25 cellular contexts compared by ENCODE assay signal in the genomic region with DNA sequence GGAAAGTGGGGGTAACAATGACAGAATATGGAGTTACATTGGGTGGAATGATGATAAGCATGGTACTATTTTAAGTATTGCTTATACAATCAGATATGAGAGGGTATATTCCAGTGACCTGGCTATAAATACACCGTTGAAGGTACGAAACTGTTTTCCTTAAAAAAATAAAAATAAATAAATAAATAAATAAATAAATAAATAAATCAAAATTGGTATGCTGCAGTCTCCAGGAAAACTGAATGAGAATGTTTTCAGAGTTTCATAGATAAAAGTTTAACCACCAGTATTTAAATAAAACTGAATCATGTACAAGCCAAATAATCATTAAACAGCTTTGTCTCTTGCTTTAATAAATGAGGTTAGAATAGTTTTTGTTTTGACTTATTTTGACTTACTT.
DNase-seq lines count a peak whose midpoint lies in the region; ATAC-seq, FAIRE-seq and TF ChIP-seq lines count a peak whose summit lies in the region.
"Had no signal": no experiment of that assay in that cellular context is flagged by ENCODE, and none has a peak within 500 bp of the region (broad histone marks: within the 10 kb centered on the region; RNA-seq: fewer than 3 reads in every experiment).

No MANE protein-coding gene starts in this region.

- CTCF ChIA-PET in A549 (lab: Yijun Ruan, JAX): no interaction called here
- CTCF ChIA-PET in HEK293 (lab: Yijun Ruan, JAX): interaction anchor here (0.6 kb wide), 1 partner anchor 1246 kb away, joined by 3 read pairs; no protein-coding TSS in a partner anchor
- CTCF ChIA-PET in WTC11 (lab: Charles Lee): no interaction called here

- peaks cover 0 to 3% of the 10 kb centered on the region in 2 experiments; a peak in 1 of 3 replicates for H3K36me3 ChIP-seq in HEK293 (ENCODE audit: control insufficient read depth in 2 of 2, insufficient read depth in 1 of 2, low read length in 2 of 2)
- H3K36me3 ChIP-seq: BE2C had no signal

- H3K36me3 Mint-ChIP-seq in WTC11: peaks cover 45% of the 10 kb centered on the region

- H3K4me3 ChIP-seq in A549 (no peak overlapping the region), HEK293 (ENCODE audit: low read depth, low read length) (no peak overlapping the region)
- H3K4me3 ChIP-seq: BLaER1 treated with 17β-estradiol and CSF1 and Interleukin-3, amounts not matched to agents 10 nM and 100 nM; GM12878; GM23248 had no signal

- POLR2A ChIA-PET in A549 (lab: Yijun Ruan, JAX): no interaction called here
- POLR2A ChIA-PET in HEK293 (lab: Yijun Ruan, JAX): no interaction called here
- POLR2A ChIA-PET in WTC11 (lab: Charles Lee): no interaction called here

- H3K27ac ChIP-seq in A549 (no peak overlapping the region), HEK293 (ENCODE audit: extremely low read depth, low read depth, low read length) (no peak overlapping the region)
- H3K27ac ChIP-seq: 22Rv1; BLaER1 treated with 17β-estradiol and CSF1 and Interleukin-3, amounts not matched to agents 10 nM and 100 nM; GM23248 had no signal

- FAIRE-seq in A549 (lab: Jason Lieb, UNC) (no peak), frontal cortex (lab: Jason Lieb, UNC) (peak; percentile 42)
- FAIRE-seq: A204.1, GM12878 had no signal

- no peak overlapping the region for H3K4me2 ChIP-seq in A549
- H3K4me2 ChIP-seq: BLaER1 treated with 17β-estradiol and CSF1 and Interleukin-3, amounts not matched to agents 10 nM and 100 nM had no signal

- no peak for TF ChIP-seq EP300 in A549 (IDR thresholded peaks at IDR 0.05)

- no peak for TF ChIP-seq RAD21 in A549 (conservative IDR thresholded peaks at IDR 0.05 in 1 of 2, IDR thresholded peaks at IDR 0.05 in 1 of 2)

- H3K4me1 ChIP-seq in A549 (no peaks in the 10 kb centered on the region), HEK293 (ENCODE audit: control insufficient read depth, insufficient read depth, low read length) (no peaks in the 10 kb centered on the region)
- H3K4me1 ChIP-seq: BE2C; BLaER1 treated with 17β-estradiol and CSF1 and Interleukin-3, amounts not matched to agents 10 nM and 100 nM had no signal

- H3K9me3 ChIP-seq in A549 (peaks cover 15% of the 10 kb centered on the region; the same call in 1 of the 3 replicates), HEK293 (ENCODE audit: control insufficient read depth, insufficient read depth, low read depth, low read length) (no peaks in the 10 kb centered on the region; the same call in 1 of the 2 replicates)
- H3K9me3 ChIP-seq: BE2C had no signal

- H3K4me1 Mint-ChIP-seq in WTC11: peaks cover 14% of the 10 kb centered on the region
- H3K4me1 Mint-ChIP-seq: CD14-positive monocyte; CD8-positive, alpha-beta memory T cell had no signal

- peak overlapping the region; percentile 17 for H3K27ac Mint-ChIP-seq in WTC11
- H3K27ac Mint-ChIP-seq: CD14-positive monocyte; CD4-positive, alpha-beta T cell had no signal

- ATAC-seq in A549: no peak
- ATAC-seq in WTC11: no peak
- ATAC-seq in HG03521 (IDR thresholded peaks at IDR 0.05; ENCODE audit: unreplicated experiment): no peak
- ATAC-seq: GM12878 had no signal

- TF ChIP-seq CTCF in A549 (IDR thresholded peaks at IDR 0.05) (no peak), HEK293 (tag by site-specific recombination; IDR thresholded peaks at IDR 0.05) (no peak), WTC11 (IDR thresholded peaks at IDR 0.05) (no peak)

- TF ChIP-seq POLR2A in A549 (IDR thresholded peaks at IDR 0.05; ENCODE audit: low read length): no peak

- 91% methylated on average over 2 of the region's 2 CpGs for WGBS in A549 (ENCODE audit: missing lambda C conversion rate)

- H3K4me3 Mint-ChIP-seq in WTC11: no peak overlapping the region
- H3K4me3 Mint-ChIP-seq: CD14-positive monocyte; CD4-positive, alpha-beta T cell; CD8-positive, alpha-beta memory T cell had no signal

- no peaks in the 10 kb centered on the region for H3K27me3 Mint-ChIP-seq in WTC11 (ENCODE audit: low read depth)
- H3K27me3 Mint-ChIP-seq: CD4-positive, alpha-beta T cell had no signal

- DNase-seq in A549 (ENCODE audit: low read depth in 1 of 2, low spot score in 1 of 2) (no peak), WTC11 (ENCODE audit: low spot score) (no peak), frontal cortex (ENCODE audit: low spot score in 2 of 2) (no peak), DMS 273 treated with DMSO at 0.1 percent for 48 hours (lab: John Stamatoyannopoulos, UW) (no peak), NCI-H1694 (lab: John Stamatoyannopoulos, UW) (no peak), pons (ENCODE audit: low spot score) (no peak)
- DNase-seq: ACHN; AML-193; BE2C; Calu3; CD4-positive, alpha-beta T cell; CD8-positive, alpha-beta memory T cell; DMS153; DND-41; GDM1; GM23248; H7; HCEC 1CT had no signal

- H3K9me3 Mint-ChIP-seq in WTC11: peaks cover 31% of the 10 kb centered on the region

TF ChIP-seq in A549, 52 proteins besides CTCF, POLR2A, EP300 and RAD21:
- peak; percentile 72 for TF ChIP-seq ZC3H11A (IDR thresholded peaks at IDR 0.05)
- TF ChIP-seq, protein P1, sequence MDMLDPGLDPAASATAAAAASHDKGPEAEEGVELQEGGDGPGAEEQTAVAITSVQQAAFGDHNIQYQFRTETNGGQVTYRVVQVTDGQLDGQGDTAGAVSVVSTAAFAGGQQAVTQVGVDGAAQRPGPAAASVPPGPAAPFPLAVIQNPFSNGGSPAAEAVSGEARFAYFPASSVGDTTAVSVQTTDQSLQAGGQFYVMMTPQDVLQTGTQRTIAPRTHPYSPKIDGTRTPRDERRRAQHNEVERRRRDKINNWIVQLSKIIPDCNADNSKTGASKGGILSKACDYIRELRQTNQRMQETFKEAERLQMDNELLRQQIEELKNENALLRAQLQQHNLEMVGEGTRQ (IDR thresholded peaks at IDR 0.05): no peak

TF ChIP-seq in HEK293, 187 proteins besides CTCF, POLR2A, EP300 and RAD21 (continues in another document):
- TF ChIP-seq TCF7L2 (IDR thresholded peaks at IDR 0.05; ENCODE audit: borderline replicate concordance, low read depth, low read length) (no peak), ZNF341 (tag by site-specific recombination; IDR thresholded peaks at IDR 0.05; ENCODE audit: low read depth) (no peak), ZNF426 (tag by site-specific recombination; IDR thresholded peaks at IDR 0.05) (peak; percentile 91), KLF8 (tag by site-specific recombination; IDR thresholded peaks at IDR 0.05) (no peak), ZNF76 (tag by site-specific recombination; IDR thresholded peaks at IDR 0.05; ENCODE audit: borderline replicate concordance, low read depth) (no peak), SP3 (tag by site-specific recombination; IDR thresholded peaks at IDR 0.05) (no peak), ZFHX2 (tag by site-specific recombination; conservative IDR thresholded peaks at IDR 0.05) (no peak), ZNF555 (tag by site-specific recombination; conservative IDR thresholded peaks at IDR 0.05) (peak; percentile 89), ATF2 (tag by site-specific recombination; IDR thresholded peaks at IDR 0.05; ENCODE audit: low read depth) (no peak)

TF ChIP-seq in WTC11, 78 proteins besides CTCF, POLR2A, EP300 and RAD21:
- no peak for TF ChIP-seq SMAD3 (CRISPR knock-in tag; IDR thresholded peaks at IDR 0.05; ENCODE audit: borderline replicate concordance)
- TF ChIP-seq GABPB1 (CRISPR knock-in tag; IDR thresholded peaks at IDR 0.05): no peak
- TF ChIP-seq MYBL2 (CRISPR knock-in tag; IDR thresholded peaks at IDR 0.05): no peak
- no peak for TF ChIP-seq RELA (CRISPR knock-in tag; IDR thresholded peaks at IDR 0.05; ENCODE audit: borderline replicate concordance)
- TF ChIP-seq E2F1 (CRISPR knock-in tag; IDR thresholded peaks at IDR 0.05): no peak
- TF ChIP-seq, protein P1 (CRISPR knock-in tag; IDR thresholded peaks at IDR 0.05): no peak
- TF ChIP-seq ZNF263 (CRISPR knock-in tag; IDR thresholded peaks at IDR 0.05; ENCODE audit: low read depth): no peak
- TF ChIP-seq, protein P2, sequence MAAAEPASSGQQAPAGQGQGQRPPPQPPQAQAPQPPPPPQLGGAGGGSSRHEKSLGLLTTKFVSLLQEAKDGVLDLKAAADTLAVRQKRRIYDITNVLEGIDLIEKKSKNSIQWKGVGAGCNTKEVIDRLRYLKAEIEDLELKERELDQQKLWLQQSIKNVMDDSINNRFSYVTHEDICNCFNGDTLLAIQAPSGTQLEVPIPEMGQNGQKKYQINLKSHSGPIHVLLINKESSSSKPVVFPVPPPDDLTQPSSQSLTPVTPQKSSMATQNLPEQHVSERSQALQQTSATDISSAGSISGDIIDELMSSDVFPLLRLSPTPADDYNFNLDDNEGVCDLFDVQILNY (CRISPR knock-in tag; IDR thresholded peaks at IDR 0.05): no peak
- no peak for TF ChIP-seq ZNF416 (CRISPR knock-in tag; IDR thresholded peaks at IDR 0.05)
- TF ChIP-seq GRHL2 (CRISPR knock-in tag; IDR thresholded peaks at IDR 0.05; ENCODE audit: insufficient replicate concordance, severe bottlenecking): no peak
- TF ChIP-seq SOX15 (CRISPR knock-in tag; IDR thresholded peaks at IDR 0.05): no peak
- no peak for TF ChIP-seq TEAD4 (CRISPR knock-in tag; IDR thresholded peaks at IDR 0.05)
TF ChIP-seq in WTC11: peak in this region for 0.
